ENCODE assay signal across 10 cellular contexts in genomic region chr9:137417161-137418021, GRCh38. TPM values are rescaled to one million over a fixed set of nuclear protein-coding genes. Genes with fewer than 3 reads are reported as not detected.
DNase-seq lines count a peak whose midpoint lies in the region; ATAC-seq and TF ChIP-seq lines count a peak whose summit lies in the region.
"Had no signal": no experiment of that assay in that cellular context is flagged by ENCODE, and none has a peak within 500 bp of the region (broad histone marks: within the 10 kb centered on the region; RNA-seq: fewer than 3 reads in every experiment).

No MANE protein-coding gene starts in this region.

- intact Hi-C loops in CD8-positive, alpha-beta T cell (cut with DNase I, micrococcal nuclease), result no loop called here
- intact Hi-C loops in OCI-LY7 (cut with micrococcal nuclease; ENCODE audit: unreplicated experiment), result loop anchor here (10.0 kb wide), 1 partner anchor 93 kb away; no protein-coding TSS in a partner anchor

- peak; percentile 28 for TF ChIP-seq POLR2A in erythroblast (IDR thresholded peaks at IDR 0.05; ENCODE audit: low read length)

- no peak for TF ChIP-seq CTCF in CD8-positive, alpha-beta T cell (IDR thresholded peaks at IDR 0.05)
- TF ChIP-seq CTCF in OCI-LY7 (conservative IDR thresholded peaks at IDR 0.05; ENCODE audit: low read length), result no peak
- TF ChIP-seq CTCF in parathyroid adenoma (IDR thresholded peaks at IDR 0.05), result no peak
- TF ChIP-seq CTCF in endothelial cell (IDR thresholded peaks at IDR 0.05; ENCODE audit: unreplicated experiment), result no peak

- POLR2A ChIA-PET in CD8-positive, alpha-beta T cell (lab: Charles Lee), result no interaction called here
- POLR2A ChIA-PET in OCI-LY7 (lab: Charles Lee), result no interaction called here

- no peaks in the 10 kb centered on the region for H3K9me2 ChIP-seq in OCI-LY7 (ENCODE audit: insufficient read depth, low read length)

- BruUV-seq in OCI-LY7 (replicated peaks; lab: Mats Ljungman, UMichigan), result no TSS peak

- H3K27ac Mint-ChIP-seq in CD8-positive, alpha-beta T cell, result no peak overlapping the region
- no peak overlapping the region for H3K27ac Mint-ChIP-seq in endothelial cell (ENCODE audit: unreplicated experiment)

- H2AFZ ChIP-seq in OCI-LY7 (ENCODE audit: low read length) (peak overlapping the region; percentile 66; the same call in 1 of the 2 replicates), parathyroid adenoma (no peak overlapping the region)

- peaks cover 14% of the 10 kb centered on the region for H3K4me1 Mint-ChIP-seq in CD8-positive, alpha-beta T cell (ENCODE audit: low read depth)
- H3K4me1 Mint-ChIP-seq in endothelial cell (ENCODE audit: unreplicated experiment), result peaks cover 4% of the 10 kb centered on the region

- no peak overlapping the region for H3K9ac ChIP-seq in parathyroid adenoma

- no peaks in the 10 kb centered on the region for H3K9me3 Mint-ChIP-seq in CD8-positive, alpha-beta T cell
- no peaks in the 10 kb centered on the region for H3K9me3 Mint-ChIP-seq in endothelial cell (ENCODE audit: unreplicated experiment)

- peaks cover 7% of the 10 kb centered on the region for H3K36me3 Mint-ChIP-seq in CD8-positive, alpha-beta T cell
- H3K36me3 Mint-ChIP-seq in endothelial cell (ENCODE audit: low read depth, unreplicated experiment), result peaks cover 5% of the 10 kb centered on the region

- no peak overlapping the region for H3K27ac ChIP-seq in CD8-positive, alpha-beta T cell (ENCODE audit: low read depth, low read length)
- no peak overlapping the region for H3K27ac ChIP-seq in OCI-LY7 (ENCODE audit: low read depth, low read length, poor library complexity, severe bottlenecking)
- H3K27ac ChIP-seq in parathyroid adenoma, result peak overlapping the region; percentile 4

- peaks cover 9% of the 10 kb centered on the region for H3K4me1 ChIP-seq in CD8-positive, alpha-beta T cell (ENCODE audit: insufficient read depth, low read length)
- H3K4me1 ChIP-seq in OCI-LY7 (ENCODE audit: insufficient read depth, low read length, poor library complexity, severe bottlenecking) (peaks cover 30% of the 10 kb centered on the region), parathyroid adenoma (peaks cover 3% of the 10 kb centered on the region)

- peak overlapping the region; percentile 65 for H3K4me2 ChIP-seq in OCI-LY7 (ENCODE audit: low read length)
- no peak overlapping the region for H3K4me2 ChIP-seq in parathyroid adenoma (ENCODE audit: low read length)

- DNase-seq in CD8-positive, alpha-beta T cell, result no peak
- DNase-seq in OCI-LY7 (ENCODE audit: low spot score), result peak; percentile 58
- peak; percentile 19 to 34 for DNase-seq in erythroblast (lab: John Stamatoyannopoulos, UW)
- no peak for DNase-seq in NCI-H82 (lab: John Stamatoyannopoulos, UW)
- DNase-seq in endothelial cell (ENCODE audit: low spot score), result no peak
- no peak for DNase-seq in germinal center (ENCODE audit: low spot score)
- DNase-seq: mesendoderm, NCI-H510A had no signal

- no peak for ATAC-seq in CD8-positive, alpha-beta T cell
- no peak for ATAC-seq in GM18520 (IDR thresholded peaks at IDR 0.05; ENCODE audit: unreplicated experiment)

- H3K9me3 ChIP-seq in CD8-positive, alpha-beta T cell (ENCODE audit: low read length), result no peaks in the 10 kb centered on the region
- H3K9me3 ChIP-seq in OCI-LY7 (ENCODE audit: low read length) (no peaks in the 10 kb centered on the region), parathyroid adenoma (ENCODE audit: control insufficient read depth, low read length) (no peaks in the 10 kb centered on the region)

- H3K27me3 ChIP-seq in CD8-positive, alpha-beta T cell (ENCODE audit: insufficient read depth, low read length), result no peaks in the 10 kb centered on the region
- H3K27me3 ChIP-seq in parathyroid adenoma (ENCODE audit: control insufficient read depth, insufficient read depth, low read length), result no peaks in the 10 kb centered on the region

- H3K4me3 Mint-ChIP-seq in CD8-positive, alpha-beta T cell, result peak overlapping the region; percentile 64
- no peak overlapping the region for H3K4me3 Mint-ChIP-seq in endothelial cell (ENCODE audit: unreplicated experiment)

- no peaks in the 10 kb centered on the region for H4K20me1 ChIP-seq in OCI-LY7 (ENCODE audit: insufficient read depth, low read length)

- no peaks in the 10 kb centered on the region for H3K36me3 ChIP-seq in CD8-positive, alpha-beta T cell (ENCODE audit: insufficient read depth, low read length)
- H3K36me3 ChIP-seq in OCI-LY7 (ENCODE audit: insufficient read depth, low read length) (no peaks in the 10 kb centered on the region), parathyroid adenoma (ENCODE audit: control insufficient read depth, insufficient read depth, low read length) (no peaks in the 10 kb centered on the region)

- peak overlapping the region; percentile 19 for H3K4me3 ChIP-seq in CD8-positive, alpha-beta T cell (ENCODE audit: low read depth, low read length)
- peak overlapping the region; percentile 66 for H3K4me3 ChIP-seq in OCI-LY7 (ENCODE audit: low read depth, low read length, poor library complexity, severe bottlenecking)
- no peak overlapping the region for H3K4me3 ChIP-seq in parathyroid adenoma (ENCODE audit: low read depth, low read length)

- H3K27me3 Mint-ChIP-seq in CD8-positive, alpha-beta T cell (ENCODE audit: low read depth), result no peaks in the 10 kb centered on the region
- H3K27me3 Mint-ChIP-seq in endothelial cell (ENCODE audit: unreplicated experiment), result peaks cover 3% of the 10 kb centered on the region

- CTCF ChIA-PET in CD8-positive, alpha-beta T cell (lab: Charles Lee), result no interaction called here
- CTCF ChIA-PET in OCI-LY7 (lab: Charles Lee; ENCODE audit: unreplicated experiment), result no interaction called here

- H3K79me2 ChIP-seq in OCI-LY7 (ENCODE audit: insufficient read depth, low read depth, low read length) (peaks cover 24% of the 10 kb centered on the region; the same call in 1 of the 2 replicates), parathyroid adenoma (peaks cover 9% of the 10 kb centered on the region)

RNA-seq across cellular contexts. Expression of gene EXD3, which starts 5.6 kb away (rescaled TPM):
- 10 to 100 TPM in 1 of 2 experiments, 1 to 10 TPM in 1; 9.1 to 11.0 TPM for total RNA-seq in CD8-positive, alpha-beta T cell
- 14.2 and 27.0 TPM in 2 replicates for total RNA-seq in OCI-LY7 (2014; rRNA removed; shearing (Covaris generic))
- total RNA-seq in OCI-LY7 (2022) (20.8 and 27.0 TPM in 2 replicates), endothelial cell (ENCODE audit: unreplicated experiment) (19.9 TPM)

RNA-seq across cellular contexts. Expression of gene NOXA1, which starts 5.8 kb away (rescaled TPM):
- 1 to 10 TPM; 2.4 to 2.7 TPM for total RNA-seq in CD8-positive, alpha-beta T cell
- total RNA-seq in OCI-LY7 (2014; rRNA removed; shearing (Covaris generic)), result not detected in 2 replicates
- total RNA-seq in OCI-LY7 (2022) (not detected in 2 replicates), endothelial cell (ENCODE audit: unreplicated experiment) (0.36 TPM)

RNA-seq across cellular contexts. Expression of gene ENTPD8, which starts 23.8 kb away (rescaled TPM):
- total RNA-seq in CD8-positive, alpha-beta T cell, result not detected
- not detected in 2 replicates for total RNA-seq in OCI-LY7 (2014; rRNA removed; shearing (Covaris generic))
- not detected in 2 replicates for total RNA-seq in OCI-LY7 (2022)
- 0.21 TPM for total RNA-seq in endothelial cell (ENCODE audit: unreplicated experiment)

RNA-seq across cellular contexts. Expression of gene NSMF, which starts 41.7 kb away (rescaled TPM):
- total RNA-seq in CD8-positive, alpha-beta T cell, result 10 to 100 TPM; 82.8 to 87.2 TPM
- 15.8 and 20.3 TPM in 2 replicates for total RNA-seq in OCI-LY7 (2014; rRNA removed; shearing (Covaris generic))
- total RNA-seq in OCI-LY7 (2022), result 29.0 and 29.8 TPM in 2 replicates
- total RNA-seq in endothelial cell (ENCODE audit: unreplicated experiment), result 43.0 TPM

Comparison
In these comparisons a context has a peak if more than half of its experiments do, and no peak if none do; other contexts are left out.
1. DNase-seq: peak in OCI-LY7 (single experiment) and erythroblast (2 of 2); none in CD8-positive, alpha-beta T cell (0 of 7), NCI-H82 (single experiment), endothelial cell (single experiment) and germinal center (single experiment).